ENCODE assay signal across 8 cellular contexts in the genomic region with DNA sequence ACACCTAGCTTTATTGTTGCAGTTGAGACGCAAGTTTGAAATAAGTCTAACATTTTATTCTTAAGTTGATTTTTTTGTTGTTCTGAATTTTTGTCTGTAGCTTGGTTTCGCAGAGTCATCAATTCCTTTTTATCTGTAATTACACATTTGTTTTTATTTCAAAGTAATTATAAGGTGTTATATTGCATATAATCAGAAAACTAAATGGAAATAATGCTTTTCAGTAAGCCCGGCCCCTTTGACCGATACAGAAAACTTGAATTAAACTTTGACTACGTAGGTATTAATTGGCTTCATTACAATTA. TPM values are rescaled to one million over a fixed set of nuclear protein-coding genes. Genes with fewer than 3 reads are reported as not detected.
DNase-seq lines count a peak whose midpoint lies in the region; ATAC-seq and TF ChIP-seq lines count a peak whose summit lies in the region.

No MANE protein-coding gene starts in this region.

- H3K9me3 ChIP-seq in left ventricle myocardium inferior (replicated peaks) (no peaks in the 10 kb centered on the region), mucosa of rectum (ENCODE audit: control insufficient read depth in 2 of 2, low read length in 2 of 2) (no peaks in the 10 kb centered on the region), aorta (ENCODE audit: control insufficient read depth, low read length) (no peaks in the 10 kb centered on the region)

- no peak for ATAC-seq in Right ventricle myocardium inferior
- no peak for ATAC-seq in aorta (ENCODE audit: low FRiP score)
- ATAC-seq in HG03354 (IDR thresholded peaks at IDR 0.05; ENCODE audit: poor library complexity, severe bottlenecking, unreplicated experiment), result no peak
- ATAC-seq in GM19463 (IDR thresholded peaks at IDR 0.05; ENCODE audit: unreplicated experiment), result no peak

- no peaks in the 10 kb centered on the region for H3K27me3 ChIP-seq in left ventricle myocardium inferior (ENCODE audit: low read depth)
- no peaks in the 10 kb centered on the region for H3K27me3 ChIP-seq in brain microvascular endothelial cell (replicated peaks)
- no peaks in the 10 kb centered on the region for H3K27me3 ChIP-seq in mucosa of rectum (ENCODE audit: control insufficient read depth in 2 of 2, insufficient read depth in 2 of 2, low read length in 2 of 2)
- H3K27me3 ChIP-seq in aorta (ENCODE audit: control insufficient read depth in 1 of 2, insufficient read depth in 2 of 2, low read length in 1 of 2), result no peaks in the 10 kb centered on the region

- intact Hi-C loops in left ventricle myocardium inferior (cut with micrococcal nuclease) (no loop called here), Right ventricle myocardium inferior (cut with DNase I) (loop anchor here (10.0 kb wide), 1 partner anchor 70 kb away; no protein-coding TSS in a partner anchor), aorta (cut with DNase I) (loop anchor here (5.0 to 10.0 kb wide), 2 partner anchors 190 to 192 kb away; no protein-coding TSS in a partner anchor)

- H3K36me3 ChIP-seq in left ventricle myocardium inferior (no peaks in the 10 kb centered on the region), brain microvascular endothelial cell (replicated peaks) (no peaks in the 10 kb centered on the region), mucosa of rectum (ENCODE audit: control insufficient read depth in 2 of 2, insufficient read depth in 2 of 2, low read length in 2 of 2) (no peaks in the 10 kb centered on the region), aorta (ENCODE audit: control insufficient read depth in 1 of 2, insufficient read depth in 2 of 2, low read length in 1 of 2) (no peaks in the 10 kb centered on the region)

- H3K27ac ChIP-seq in left ventricle myocardium inferior (replicated peaks) (peak overlapping the region; percentile 97), brain microvascular endothelial cell (no peak overlapping the region), mucosa of rectum (ENCODE audit: low read depth in 2 of 2, low read length in 2 of 2) (peak overlapping the region in 1 of 2 donors; percentile 99), aorta (ENCODE audit: low read depth in 1 of 2, low read length in 2 of 2) (no peak overlapping the region)

- peak overlapping the region in 1 of 2 donors; percentile 87 for H3K9ac ChIP-seq in mucosa of rectum (ENCODE audit: low read depth in 1 of 2, low read length in 2 of 2)

- TF ChIP-seq CTCF in left ventricle myocardium inferior (IDR thresholded peaks at IDR 0.05; ENCODE audit: borderline replicate concordance), result no peak
- no peak for TF ChIP-seq CTCF in brain microvascular endothelial cell (IDR thresholded peaks at IDR 0.05; ENCODE audit: low read depth, low read length, missing control alignments)

- H3K4me3 ChIP-seq in left ventricle myocardium inferior (peak overlapping the region; percentile 88), brain microvascular endothelial cell (ENCODE audit: low read depth, low read length) (peak overlapping the region; percentile 87), mucosa of rectum (ENCODE audit: low read length in 2 of 2) (peak overlapping the region; percentile 83 to 87), aorta (ENCODE audit: low read length in 2 of 2) (peak overlapping the region; percentile 81 to 97)

- WGBS in aorta, 2 donors, result 9 to 34% methylated on average over 5 of the region's 5 CpGs

- no peak for DNase-seq in left ventricle myocardium inferior
- DNase-seq in Right ventricle myocardium inferior (ENCODE audit: missing footprints), result no peak
- no peak for DNase-seq in brain microvascular endothelial cell
- no peak for DNase-seq in aorta
- DNase-seq in NCI-H1105 (lab: John Stamatoyannopoulos, UW), result no peak

- in situ Hi-C loops in brain microvascular endothelial cell (cut with HindIII; ENCODE audit: low pct_ligation_motif_present, low sequenced_read_pairs), result no loop called here

- H3K4me1 ChIP-seq in left ventricle myocardium inferior (peaks cover 34% of the 10 kb centered on the region), mucosa of rectum (ENCODE audit: control insufficient read depth in 2 of 2, insufficient read depth in 2 of 2, low read length in 2 of 2) (peaks cover 6 to 7% of the 10 kb centered on the region in 2 donors), aorta (ENCODE audit: control insufficient read depth in 1 of 2, insufficient read depth in 2 of 2, low read length in 2 of 2) (no peaks in the 10 kb centered on the region)

RNA-seq across cellular contexts. Expression of gene KDM6A, which starts 2.1 kb away (rescaled TPM):
- total RNA-seq in left ventricle myocardium inferior, result 9.4 TPM
- total RNA-seq in Right ventricle myocardium inferior, result 13.5 TPM
- 10 to 100 TPM; 31.7 to 42.3 TPM for total RNA-seq in aorta
- 10 to 100 TPM in 1 of 2 donors, 1 to 10 TPM in 1; 6.3 to 13.3 TPM for polyA plus RNA-seq in aorta

RNA-seq across cellular contexts. Expression of gene DUSP21, which starts 31.3 kb away (rescaled TPM):
- not detected for total RNA-seq in left ventricle myocardium inferior
- total RNA-seq in Right ventricle myocardium inferior, result not detected
- total RNA-seq in aorta, result not detected
- not detected for polyA plus RNA-seq in aorta
